ENCODE assay signal across 1 cellular context in genomic region chr2:18961991-18962421, GRCh38.
TF ChIP-seq lines count a peak whose summit lies in the region.

No MANE protein-coding gene starts in this region.

TF ChIP-seq in GM23338, 12 proteins besides CTCF, POLR2A, EP300 and RAD21 (continued from another document):
- TF ChIP-seq ZNF462 (CRISPR knock-in tag; IDR thresholded peaks at IDR 0.05) (no peak), CREB1 (CRISPR knock-in tag; IDR thresholded peaks at IDR 0.05; ENCODE audit: low read depth) (no peak), EZH2 (IDR thresholded peaks at IDR 0.05; ENCODE audit: low read depth, unreplicated experiment) (no peak)
